Comparison of ENCODE assay signal across 15 cellular contexts in the genomic region with DNA sequence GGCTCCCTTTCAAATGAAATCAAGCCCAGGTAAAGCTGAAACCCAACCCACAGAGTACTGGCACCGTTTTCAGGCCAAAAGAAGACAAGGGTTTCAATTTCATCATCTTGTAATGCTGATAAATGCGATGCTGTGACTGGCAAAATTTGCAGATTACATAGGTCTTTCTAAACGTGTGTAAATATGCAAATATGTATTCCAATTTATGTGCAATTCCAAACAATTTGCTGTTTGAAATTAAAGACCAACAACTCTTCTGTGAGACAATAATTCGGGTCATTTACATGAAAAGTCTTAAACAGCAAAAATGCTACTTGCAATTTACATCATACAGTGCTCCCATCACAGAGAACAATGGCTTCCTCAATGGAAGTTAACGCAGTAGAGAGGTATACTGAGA. TPM values are rescaled to one million over a fixed set of nuclear protein-coding genes. Genes with fewer than 3 reads are reported as not detected.
A peak's percentile ranks its signal among the peaks of the same experiment; 100 is the strongest.
DNase-seq lines count a peak whose midpoint lies in the region; ATAC-seq, FAIRE-seq and TF ChIP-seq lines count a peak whose summit lies in the region.
"Had no signal": no experiment of that assay in that cellular context is flagged by ENCODE, and none has a peak within 500 bp of the region (broad histone marks: within the 10 kb centered on the region; RNA-seq: fewer than 3 reads in every experiment).

No MANE protein-coding gene starts in this region.

- no peak for ATAC-seq in Panc1
- no peak for ATAC-seq in stimulated activated effector memory CD8-positive, alpha-beta T cell treated with anti-CD3 and anti-CD28 coated beads, Interleukin-12 subunit alpha, Interleukin-12 subunit beta, amount 100 ng/mL, for 72 hours
- ATAC-seq in T-cell (replicated peaks in 1 of 4), result no peak
- ATAC-seq: body of pancreas, left lobe of liver, right lobe of liver had no signal

- H3K4me1 Mint-ChIP-seq in stimulated activated effector memory CD8-positive, alpha-beta T cell treated with anti-CD3 and anti-CD28 coated beads, Interleukin-12 subunit alpha, Interleukin-12 subunit beta, amount 100 ng/mL, for 72 hours, result peaks cover 19% of the 10 kb centered on the region
- peaks cover 13 to 17% (median 17%) of the 10 kb centered on the region in 3 donors for H3K4me1 Mint-ChIP-seq in T-cell

- FAIRE-seq in islet of Langerhans (lab: Jason Lieb, UNC), result peak; percentile 30
- FAIRE-seq: GM18507, TTC549 had no signal

- CTCF ChIA-PET in Panc1 (lab: Charles Lee) (no interaction called here), T-cell (lab: Charles Lee) (no interaction called here)

- POLR2A ChIA-PET in Panc1 (lab: Charles Lee) (no interaction called here), T-cell (lab: Charles Lee) (interaction anchor here in 1 of 2 donors (0.7 kb wide), 1 partner anchor 319 kb away, joined by 3 read pairs; no protein-coding TSS in a partner anchor)

- no peak overlapping the region for H3K27ac Mint-ChIP-seq in stimulated activated effector memory CD8-positive, alpha-beta T cell treated with anti-CD3 and anti-CD28 coated beads, Interleukin-12 subunit alpha, Interleukin-12 subunit beta, amount 100 ng/mL, for 72 hours
- no peak overlapping the region for H3K27ac Mint-ChIP-seq in T-cell

- TF ChIP-seq CTCF in Panc1 (IDR thresholded peaks at IDR 0.05), result no peak
- no peak for TF ChIP-seq CTCF in esophagus squamous epithelium (IDR thresholded peaks at IDR 0.05)

- in situ Hi-C loops in Panc1 (cut with HindIII; ENCODE audit: low pct_unique_long_range_greater_than_20kb, low sequenced_read_pairs), result no loop called here

- no peaks in the 10 kb centered on the region for H3K27me3 ChIP-seq in Panc1 (ENCODE audit: control insufficient read depth, insufficient read depth, low read length)
- no peaks in the 10 kb centered on the region for H3K27me3 ChIP-seq in esophagus squamous epithelium
- H3K27me3 ChIP-seq: body of pancreas, right lobe of liver had no signal

- no peak overlapping the region for H3K4me3 ChIP-seq in Panc1 (ENCODE audit: low read depth in 2 of 2, low read length in 2 of 2)
- H3K4me3 ChIP-seq in esophagus squamous epithelium, result no peak overlapping the region
- H3K4me3 ChIP-seq: body of pancreas, right lobe of liver had no signal

- H3K4me1 ChIP-seq in Panc1 (ENCODE audit: control insufficient read depth, insufficient read depth, low read length) (peaks cover 58% of the 10 kb centered on the region), esophagus squamous epithelium (peaks cover 21 to 81% (median 38%) of the 10 kb centered on the region in 3 donors)

- intact Hi-C loops in Panc1 (cut with micrococcal nuclease; ENCODE audit: unreplicated experiment) (loop anchor here (5.0 kb wide), 1 partner anchor 75 kb away; no protein-coding TSS in a partner anchor), esophagus squamous epithelium (cut with DNase I) (no loop called here)

- BruUV-seq in Panc1 (replicated peaks; lab: Mats Ljungman, UMichigan), result no TSS peak

- DNase-seq in NCI-H1092 (lab: John Stamatoyannopoulos, UW), result peak; percentile 13
- no peak for DNase-seq in NCI-H1092 treated with DMSO at 0.1 percent for 48 hours (lab: John Stamatoyannopoulos, UW)
- DNase-seq in Panc1 (ENCODE audit: low read depth, low spot score), result no peak
- no peak for DNase-seq in stimulated activated effector memory CD8-positive, alpha-beta T cell treated with anti-CD3 and anti-CD28 coated beads, Interleukin-12 subunit alpha, Interleukin-12 subunit beta, amount 100 ng/mL, for 72 hours (ENCODE audit: low spot score in 2 of 2)
- DNase-seq in inferior parietal cortex (ENCODE audit: extremely low spot score), result no peak
- DNase-seq in esophagus squamous epithelium (lab: John Stamatoyannopoulos, UW), result no peak
- DNase-seq in T-cell, result no peak
- DNase-seq: activated T-cell treated with anti-CD3 and anti-CD28 coated beads for 4 hours, body of pancreas, NCI-H1694, right lobe of liver had no signal

- no peaks in the 10 kb centered on the region for H3K36me3 Mint-ChIP-seq in stimulated activated effector memory CD8-positive, alpha-beta T cell treated with anti-CD3 and anti-CD28 coated beads, Interleukin-12 subunit alpha, Interleukin-12 subunit beta, amount 100 ng/mL, for 72 hours
- no peaks in the 10 kb centered on the region for H3K36me3 Mint-ChIP-seq in T-cell

- peak overlapping the region; percentile 99 for H3K27ac ChIP-seq in Panc1 (ENCODE audit: low read length)
- H3K27ac ChIP-seq in esophagus squamous epithelium, result peak overlapping the region in 2 of 4 donors; percentile 47 to 96
- H3K27ac ChIP-seq: body of pancreas had no signal

- H3K36me3 ChIP-seq in Panc1 (ENCODE audit: control insufficient read depth, insufficient read depth, low read length) (no peaks in the 10 kb centered on the region), esophagus squamous epithelium (peaks cover 0 to 13% (median 0%) of the 10 kb centered on the region in 3 donors)
- H3K36me3 ChIP-seq: right lobe of liver had no signal

- H3K27me3 Mint-ChIP-seq in T-cell, result peaks cover 63 to 65% of the 10 kb centered on the region in 2 donors

- H3K9me3 ChIP-seq in Panc1 (ENCODE audit: control insufficient read depth, insufficient read depth, low read depth, low read length) (no peaks in the 10 kb centered on the region), esophagus squamous epithelium (no peaks in the 10 kb centered on the region)
- H3K9me3 ChIP-seq: body of pancreas, right lobe of liver had no signal

- H3K9me3 Mint-ChIP-seq in stimulated activated effector memory CD8-positive, alpha-beta T cell treated with anti-CD3 and anti-CD28 coated beads, Interleukin-12 subunit alpha, Interleukin-12 subunit beta, amount 100 ng/mL, for 72 hours, result no peaks in the 10 kb centered on the region
- H3K9me3 Mint-ChIP-seq in T-cell, result no peaks in the 10 kb centered on the region

- no peak for TF ChIP-seq POLR2A in esophagus squamous epithelium (IDR thresholded peaks at IDR 0.05)

- peak overlapping the region; percentile 67 for H3K4me3 Mint-ChIP-seq in stimulated activated effector memory CD8-positive, alpha-beta T cell treated with anti-CD3 and anti-CD28 coated beads, Interleukin-12 subunit alpha, Interleukin-12 subunit beta, amount 100 ng/mL, for 72 hours
- peak overlapping the region in 1 of 3 donors; percentile 25 for H3K4me3 Mint-ChIP-seq in T-cell

- 75 to 77% methylated on average over 5 of the region's 5 CpGs for WGBS in esophagus squamous epithelium, 2 donors

RNA-seq across cellular contexts. Expression of a gene that starts 2.8 kb away (rescaled TPM):
- 49.8 TPM for total RNA-seq in Panc1 (2021; ENCODE audit: unreplicated experiment)
- 33.3 TPM for polyA plus RNA-seq in Panc1 (2012; ENCODE audit: insufficient read length)
- 10 to 100 TPM; 30.7 to 52.3 (median 32.6) TPM for total RNA-seq in esophagus squamous epithelium
- 10 to 100 TPM in 1 of 5 donors, 1 to 10 TPM in 4; 5.0 to 14.2 (median 7.8) TPM for total RNA-seq in T-cell
